10 cellular contexts compared by ENCODE assay signal in genomic region chr2:20667151-20667530, GRCh38. TPM values are rescaled to one million over a fixed set of nuclear protein-coding genes. Genes with fewer than 3 reads are reported as not detected.
DNase-seq lines count a peak whose midpoint lies in the region; ATAC-seq and TF ChIP-seq lines count a peak whose summit lies in the region.
"Had no signal": no experiment of that assay in that cellular context is flagged by ENCODE, and none has a peak within 500 bp of the region (broad histone marks: within the 10 kb centered on the region; RNA-seq: fewer than 3 reads in every experiment).

No MANE protein-coding gene starts in this region.

- H3F3A ChIP-seq in DOHH2 (ENCODE audit: control insufficient read depth, insufficient read depth): no peaks in the 10 kb centered on the region

- H3K36me3 ChIP-seq in DOHH2 (ENCODE audit: control insufficient read depth, low read length) (no peaks in the 10 kb centered on the region), esophagus muscularis mucosa (no peaks in the 10 kb centered on the region), ovary (no peaks in the 10 kb centered on the region)

- peak overlapping the region; percentile 40; the same call in 1 of the 2 replicates for H3K4me2 ChIP-seq in DOHH2 (ENCODE audit: low read length)

- TF ChIP-seq CTCF in DOHH2 (IDR thresholded peaks at IDR 0.05; ENCODE audit: low read depth, low read length, poor library complexity, severe bottlenecking) (no peak), esophagus muscularis mucosa (IDR thresholded peaks at IDR 0.05) (peak in 1 of 3 experiments; percentile 5), ovary (IDR thresholded peaks at IDR 0.05) (no peak)

- peak; percentile 19 for ATAC-seq in HG03354 (IDR thresholded peaks at IDR 0.05; ENCODE audit: poor library complexity, severe bottlenecking, unreplicated experiment)
- ATAC-seq: HCT116 had no signal

- H3K9me2 ChIP-seq in DOHH2 (replicated peaks; ENCODE audit: control insufficient read depth, low read length): no peaks in the 10 kb centered on the region

- H3K4me1 ChIP-seq in DOHH2 (ENCODE audit: control insufficient read depth, low read length) (peaks cover 23% of the 10 kb centered on the region), esophagus muscularis mucosa (peaks cover 27 to 71% (median 60%) of the 10 kb centered on the region in 4 donors), ovary (ENCODE audit: insufficient read depth) (peaks cover 8% of the 10 kb centered on the region)

- H4K20me1 ChIP-seq in DOHH2 (ENCODE audit: control insufficient read depth, insufficient read depth, low read depth, low read length): no peaks in the 10 kb centered on the region

- H3K79me2 ChIP-seq in DOHH2 (ENCODE audit: control insufficient read depth, low read length): no peaks in the 10 kb centered on the region

- WGBS in esophagus muscularis mucosa: no CpG with 5 or more reads among the region's 62 CpGs
- WGBS in ovary, 3 donors: 0% methylated on average over 29 to 52 of the region's 62 CpGs; no CpG with 5 or more reads in 1 of the 3 donors

- no peak for TF ChIP-seq POLR2A in esophagus muscularis mucosa (IDR thresholded peaks at IDR 0.05; ENCODE audit: low read depth)
- TF ChIP-seq POLR2A in ovary (IDR thresholded peaks at IDR 0.05): no peak

- H3K27me3 ChIP-seq in DOHH2 (ENCODE audit: control insufficient read depth, low read length): peaks cover 76% of the 10 kb centered on the region
- peaks cover 8 to 99% (median 65%) of the 10 kb centered on the region in 4 donors for H3K27me3 ChIP-seq in esophagus muscularis mucosa
- H3K27me3 ChIP-seq in ovary: peaks cover 3% of the 10 kb centered on the region

- DNase-seq in esophagus muscularis mucosa (ENCODE audit: extremely low spot score) (no peak), ovary (no peak), T1000 (lab: John Stamatoyannopoulos, UW) (no peak), NCI-H2081 (lab: John Stamatoyannopoulos, UW) (no peak), superior temporal gyrus (ENCODE audit: extremely low spot score) (no peak)
- DNase-seq in effector CD4-positive, alpha-beta T cell: no peak
- DNase-seq: activated CD4-positive, CD25-positive, alpha-beta regulatory T cell treated with anti-CD3 and anti-CD28 coated beads, Interleukin-2, amount 50 U/mL, for 72 hours had no signal

- H3K9me3 ChIP-seq in DOHH2 (ENCODE audit: control insufficient read depth, insufficient read depth, low read length) (no peaks in the 10 kb centered on the region), esophagus muscularis mucosa (no peaks in the 10 kb centered on the region), ovary (no peaks in the 10 kb centered on the region)

- intact Hi-C loops in esophagus muscularis mucosa (cut with DNase I): loop anchor here (10.0 kb wide), 1 partner anchor 158 kb away; the partner anchor contains the start of gene LDAH
- intact Hi-C loops in ovary (cut with DNase I): loop anchor here in 1 of 4 donors (5.0 kb wide), 1 partner anchor 295 kb away; no protein-coding TSS in a partner anchor

- no peak overlapping the region for H3K27ac ChIP-seq in DOHH2 (ENCODE audit: low read depth, low read length)
- peak overlapping the region; percentile 62 to 77 (median 74) for H3K27ac ChIP-seq in esophagus muscularis mucosa (replicated peaks in 1 of 4)
- H3K27ac ChIP-seq in ovary: no peak overlapping the region

- peak overlapping the region; percentile 30; the same call in 1 of the 2 replicates for H3K4me3 ChIP-seq in DOHH2 (ENCODE audit: low read length)
- peak overlapping the region; percentile 53 to 68 (median 56) for H3K4me3 ChIP-seq in esophagus muscularis mucosa
- H3K4me3 ChIP-seq in ovary: peak overlapping the region; percentile 43

- TF ChIP-seq EP300 in esophagus muscularis mucosa (IDR thresholded peaks at IDR 0.05) (no peak), ovary (IDR thresholded peaks at IDR 0.05) (no peak)

RNA-seq across cellular contexts. Expression of gene GDF7, which starts 0.2 kb away (rescaled TPM):
- total RNA-seq in esophagus muscularis mucosa: 10 to 100 TPM in 1 of 4 donors, 1 to 10 TPM in 3; 2.7 to 10.4 (median 7.4) TPM
- total RNA-seq in ovary: 1 to 10 TPM in 1 of 7 donors, under 1 TPM in 6; 0.11 to 1.7 (median 0.48) TPM
- polyA plus RNA-seq in ovary: under 1 TPM; 0.21 to 0.83 TPM

RNA-seq across cellular contexts. Expression of gene HS1BP3, which starts 16.2 kb away (rescaled TPM):
- 10 to 100 TPM; 42.6 to 95.6 (median 60.0) TPM for total RNA-seq in esophagus muscularis mucosa
- 10 to 100 TPM; 12.8 to 24.4 (median 22.4) TPM for total RNA-seq in ovary
- polyA plus RNA-seq in ovary: 10 to 100 TPM; 12.0 to 22.2 TPM

Comparison
In these comparisons a context has a peak if more than half of its experiments do, and no peak if none do; other contexts are left out.
1. H3K27ac ChIP-seq: peak in esophagus muscularis mucosa (4 of 4); none in DOHH2 (single experiment) and ovary (0 of 2).
2. Peak in every context shown above with its lines, with median percentiles within 50 percentile points of each other: H3K4me3 ChIP-seq.